In genomic region chr2:163735692-163736432, GRCh38 we compare ENCODE assay signal across 1 cellular context.
TF ChIP-seq lines count a peak whose summit lies in the region.

Gene FIGN, minus strand, starts transcription at chr2:163736008. Its CDS starts 1,081 bp downstream, at chr2:163734927.

TF ChIP-seq in HepG2, 621 proteins besides CTCF, POLR2A, EP300 and RAD21 (continued from another document and continues in another):
- TF ChIP-seq ZBTB4 (CRISPR knock-in tag; IDR thresholded peaks at IDR 0.05; ENCODE audit: borderline replicate concordance) (no peak), SIX1 (CRISPR knock-in tag; IDR thresholded peaks at IDR 0.05; ENCODE audit: borderline replicate concordance) (peak; percentile 75; the same call in 1 of the 2 replicates), ZNF609 (CRISPR knock-in tag; IDR thresholded peaks at IDR 0.05; ENCODE audit: borderline replicate concordance) (peak; percentile 37; the same call in 1 of the 2 replicates), SALL1 (CRISPR knock-in tag; IDR thresholded peaks at IDR 0.05) (peak; percentile 88), U2AF2 (IDR thresholded peaks at IDR 0.05; ENCODE audit: low read depth, low read length) (no peak), FOXA3 (CRISPR knock-in tag; IDR thresholded peaks at IDR 0.05) (0 out of 2 replicates have a peak, but pooled peaks have one; percentile 5), SIN3A (IDR thresholded peaks at IDR 0.05; ENCODE audit: borderline replicate concordance, low read depth, low read length) (peak; percentile 95), ZNF644 (CRISPR knock-in tag; IDR thresholded peaks at IDR 0.05; ENCODE audit: low read depth) (peak; percentile 95), AFF4 (CRISPR knock-in tag; IDR thresholded peaks at IDR 0.05) (0 out of 2 replicates have a peak, but pooled peaks have one; percentile 51), NAIF1 (CRISPR knock-in tag; IDR thresholded peaks at IDR 0.05; ENCODE audit: borderline replicate concordance) (peak; percentile 61; the same call in 1 of the 2 replicates), ZC3H4 (CRISPR knock-in tag; IDR thresholded peaks at IDR 0.05; ENCODE audit: borderline replicate concordance) (no peak), ASH2L (IDR thresholded peaks at IDR 0.05; ENCODE audit: insufficient read length, low read depth, low read length) (peak; percentile 39), ZNF317 (CRISPR knock-in tag; IDR thresholded peaks at IDR 0.05) (peak; percentile 61; the same call in 1 of the 2 replicates), SKI (IDR thresholded peaks at IDR 0.05; ENCODE audit: partially characterized antibody) (peak; percentile 20), ZNF598 (CRISPR knock-in tag; IDR thresholded peaks at IDR 0.05; ENCODE audit: borderline replicate concordance) (peak; percentile 11; the same call in 1 of the 2 replicates), ADNP (CRISPR knock-in tag; IDR thresholded peaks at IDR 0.05) (no peak), ZBTB38 (CRISPR knock-in tag; IDR thresholded peaks at IDR 0.05) (peak; percentile 51; the same call in 1 of the 2 replicates), HOXA3 (CRISPR knock-in tag; IDR thresholded peaks at IDR 0.05) (0 out of 2 replicates have a peak, but pooled peaks have one; percentile 40), KLF9 (CRISPR knock-in tag; IDR thresholded peaks at IDR 0.05; ENCODE audit: low read depth) (0 out of 2 replicates have a peak, but pooled peaks have one; percentile 34), ZNF292 (CRISPR knock-in tag; IDR thresholded peaks at IDR 0.05; ENCODE audit: borderline replicate concordance, low read depth) (peak; percentile 97), CC2D1A (CRISPR knock-in tag; IDR thresholded peaks at IDR 0.05) (0 out of 2 replicates have a peak, but pooled peaks have one; percentile 56), CCDC6 (CRISPR knock-in tag; IDR thresholded peaks at IDR 0.05) (peak; percentile 83), ZNF549 (CRISPR knock-in tag; IDR thresholded peaks at IDR 0.05) (no peak), ZNF616 (CRISPR knock-in tag; IDR thresholded peaks at IDR 0.05; ENCODE audit: low read depth) (no peak), ZMYM3 (CRISPR knock-in tag; IDR thresholded peaks at IDR 0.05) (no peak), TCF7 (IDR thresholded peaks at IDR 0.05; ENCODE audit: low read depth) (0 out of 2 replicates have a peak, but pooled peaks have one; percentile 33), ZNF580 (CRISPR knock-in tag; IDR thresholded peaks at IDR 0.05; ENCODE audit: borderline replicate concordance, low read depth) (peak; percentile 36; the same call in 1 of the 2 replicates), SMAD3 (CRISPR knock-in tag; IDR thresholded peaks at IDR 0.05) (0 out of 2 replicates have a peak, but pooled peaks have one; percentile 25), RBFOX2 (IDR thresholded peaks at IDR 0.05; ENCODE audit: low read depth, low read length) (peak; percentile 93)
- TF ChIP-seq, protein P1, sequence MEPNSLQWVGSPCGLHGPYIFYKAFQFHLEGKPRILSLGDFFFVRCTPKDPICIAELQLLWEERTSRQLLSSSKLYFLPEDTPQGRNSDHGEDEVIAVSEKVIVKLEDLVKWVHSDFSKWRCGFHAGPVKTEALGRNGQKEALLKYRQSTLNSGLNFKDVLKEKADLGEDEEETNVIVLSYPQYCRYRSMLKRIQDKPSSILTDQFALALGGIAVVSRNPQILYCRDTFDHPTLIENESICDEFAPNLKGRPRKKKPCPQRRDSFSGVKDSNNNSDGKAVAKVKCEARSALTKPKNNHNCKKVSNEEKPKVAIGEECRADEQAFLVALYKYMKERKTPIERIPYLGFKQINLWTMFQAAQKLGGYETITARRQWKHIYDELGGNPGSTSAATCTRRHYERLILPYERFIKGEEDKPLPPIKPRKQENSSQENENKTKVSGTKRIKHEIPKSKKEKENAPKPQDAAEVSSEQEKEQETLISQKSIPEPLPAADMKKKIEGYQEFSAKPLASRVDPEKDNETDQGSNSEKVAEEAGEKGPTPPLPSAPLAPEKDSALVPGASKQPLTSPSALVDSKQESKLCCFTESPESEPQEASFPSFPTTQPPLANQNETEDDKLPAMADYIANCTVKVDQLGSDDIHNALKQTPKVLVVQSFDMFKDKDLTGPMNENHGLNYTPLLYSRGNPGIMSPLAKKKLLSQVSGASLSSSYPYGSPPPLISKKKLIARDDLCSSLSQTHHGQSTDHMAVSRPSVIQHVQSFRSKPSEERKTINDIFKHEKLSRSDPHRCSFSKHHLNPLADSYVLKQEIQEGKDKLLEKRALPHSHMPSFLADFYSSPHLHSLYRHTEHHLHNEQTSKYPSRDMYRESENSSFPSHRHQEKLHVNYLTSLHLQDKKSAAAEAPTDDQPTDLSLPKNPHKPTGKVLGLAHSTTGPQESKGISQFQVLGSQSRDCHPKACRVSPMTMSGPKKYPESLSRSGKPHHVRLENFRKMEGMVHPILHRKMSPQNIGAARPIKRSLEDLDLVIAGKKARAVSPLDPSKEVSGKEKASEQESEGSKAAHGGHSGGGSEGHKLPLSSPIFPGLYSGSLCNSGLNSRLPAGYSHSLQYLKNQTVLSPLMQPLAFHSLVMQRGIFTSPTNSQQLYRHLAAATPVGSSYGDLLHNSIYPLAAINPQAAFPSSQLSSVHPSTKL (CRISPR knock-in tag; IDR thresholded peaks at IDR 0.05) = peak; percentile 49; the same call in 1 of the 2 replicates
- TF ChIP-seq, protein P2, sequence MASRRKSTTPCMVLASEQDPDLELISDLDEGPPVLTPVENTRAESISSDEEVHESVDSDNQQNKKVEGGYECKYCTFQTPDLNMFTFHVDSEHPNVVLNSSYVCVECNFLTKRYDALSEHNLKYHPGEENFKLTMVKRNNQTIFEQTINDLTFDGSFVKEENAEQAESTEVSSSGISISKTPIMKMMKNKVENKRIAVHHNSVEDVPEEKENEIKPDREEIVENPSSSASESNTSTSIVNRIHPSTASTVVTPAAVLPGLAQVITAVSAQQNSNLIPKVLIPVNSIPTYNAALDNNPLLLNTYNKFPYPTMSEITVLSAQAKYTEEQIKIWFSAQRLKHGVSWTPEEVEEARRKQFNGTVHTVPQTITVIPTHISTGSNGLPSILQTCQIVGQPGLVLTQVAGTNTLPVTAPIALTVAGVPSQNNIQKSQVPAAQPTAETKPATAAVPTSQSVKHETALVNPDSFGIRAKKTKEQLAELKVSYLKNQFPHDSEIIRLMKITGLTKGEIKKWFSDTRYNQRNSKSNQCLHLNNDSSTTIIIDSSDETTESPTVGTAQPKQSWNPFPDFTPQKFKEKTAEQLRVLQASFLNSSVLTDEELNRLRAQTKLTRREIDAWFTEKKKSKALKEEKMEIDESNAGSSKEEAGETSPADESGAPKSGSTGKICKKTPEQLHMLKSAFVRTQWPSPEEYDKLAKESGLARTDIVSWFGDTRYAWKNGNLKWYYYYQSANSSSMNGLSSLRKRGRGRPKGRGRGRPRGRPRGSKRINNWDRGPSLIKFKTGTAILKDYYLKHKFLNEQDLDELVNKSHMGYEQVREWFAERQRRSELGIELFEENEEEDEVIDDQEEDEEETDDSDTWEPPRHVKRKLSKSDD (CRISPR knock-in tag; IDR thresholded peaks at IDR 0.05; ENCODE audit: low read depth) = peak; percentile 38; the same call in 1 of the 2 replicates
- TF ChIP-seq, protein P3, sequence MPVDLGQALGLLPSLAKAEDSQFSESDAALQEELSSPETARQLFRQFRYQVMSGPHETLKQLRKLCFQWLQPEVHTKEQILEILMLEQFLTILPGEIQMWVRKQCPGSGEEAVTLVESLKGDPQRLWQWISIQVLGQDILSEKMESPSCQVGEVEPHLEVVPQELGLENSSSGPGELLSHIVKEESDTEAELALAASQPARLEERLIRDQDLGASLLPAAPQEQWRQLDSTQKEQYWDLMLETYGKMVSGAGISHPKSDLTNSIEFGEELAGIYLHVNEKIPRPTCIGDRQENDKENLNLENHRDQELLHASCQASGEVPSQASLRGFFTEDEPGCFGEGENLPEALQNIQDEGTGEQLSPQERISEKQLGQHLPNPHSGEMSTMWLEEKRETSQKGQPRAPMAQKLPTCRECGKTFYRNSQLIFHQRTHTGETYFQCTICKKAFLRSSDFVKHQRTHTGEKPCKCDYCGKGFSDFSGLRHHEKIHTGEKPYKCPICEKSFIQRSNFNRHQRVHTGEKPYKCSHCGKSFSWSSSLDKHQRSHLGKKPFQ (CRISPR knock-in tag; IDR thresholded peaks at IDR 0.05; ENCODE audit: insufficient replicate concordance) = peak; percentile 38
- TF ChIP-seq, protein P4, sequence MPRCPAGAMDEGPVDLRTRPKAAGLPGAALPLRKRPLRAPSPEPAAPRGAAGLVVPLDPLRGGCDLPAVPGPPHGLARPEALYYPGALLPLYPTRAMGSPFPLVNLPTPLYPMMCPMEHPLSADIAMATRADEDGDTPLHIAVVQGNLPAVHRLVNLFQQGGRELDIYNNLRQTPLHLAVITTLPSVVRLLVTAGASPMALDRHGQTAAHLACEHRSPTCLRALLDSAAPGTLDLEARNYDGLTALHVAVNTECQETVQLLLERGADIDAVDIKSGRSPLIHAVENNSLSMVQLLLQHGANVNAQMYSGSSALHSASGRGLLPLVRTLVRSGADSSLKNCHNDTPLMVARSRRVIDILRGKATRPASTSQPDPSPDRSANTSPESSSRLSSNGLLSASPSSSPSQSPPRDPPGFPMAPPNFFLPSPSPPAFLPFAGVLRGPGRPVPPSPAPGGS (CRISPR knock-in tag; IDR thresholded peaks at IDR 0.05) = no peak
